1 cellular context compared by ENCODE assay signal in the genomic region with DNA sequence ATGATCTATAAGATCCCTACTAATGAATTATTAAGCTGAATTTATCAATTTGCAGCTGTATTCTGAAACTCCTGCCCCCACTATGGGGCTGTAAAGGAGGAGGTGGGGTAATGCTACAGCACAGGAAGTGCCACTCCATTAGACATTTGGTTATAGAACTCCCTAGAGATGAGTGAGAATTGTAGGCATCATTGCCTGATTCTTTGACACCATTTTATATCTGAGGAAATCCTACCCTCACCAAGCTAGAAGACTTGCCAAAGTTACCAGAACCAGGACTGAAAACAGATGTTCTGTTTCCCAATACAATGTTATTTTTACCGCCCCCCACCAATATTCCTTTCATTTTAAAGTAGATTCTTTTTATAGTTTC.
TF ChIP-seq lines count a peak whose summit lies in the region.

No MANE protein-coding gene starts in this region.

TF ChIP-seq in HepG2, 621 proteins besides CTCF, POLR2A, EP300 and RAD21:
- 0 out of 2 replicates have a peak, but pooled peaks have one; percentile 11 for TF ChIP-seq CREM (IDR thresholded peaks at IDR 0.05)
- no peak for TF ChIP-seq CREM (CRISPR knock-in tag; IDR thresholded peaks at IDR 0.05)
- no peak for TF ChIP-seq MBNL3 (CRISPR knock-in tag; conservative IDR thresholded peaks at IDR 0.05)
